ENCODE assay signal across 1 cellular context in the genomic region with DNA sequence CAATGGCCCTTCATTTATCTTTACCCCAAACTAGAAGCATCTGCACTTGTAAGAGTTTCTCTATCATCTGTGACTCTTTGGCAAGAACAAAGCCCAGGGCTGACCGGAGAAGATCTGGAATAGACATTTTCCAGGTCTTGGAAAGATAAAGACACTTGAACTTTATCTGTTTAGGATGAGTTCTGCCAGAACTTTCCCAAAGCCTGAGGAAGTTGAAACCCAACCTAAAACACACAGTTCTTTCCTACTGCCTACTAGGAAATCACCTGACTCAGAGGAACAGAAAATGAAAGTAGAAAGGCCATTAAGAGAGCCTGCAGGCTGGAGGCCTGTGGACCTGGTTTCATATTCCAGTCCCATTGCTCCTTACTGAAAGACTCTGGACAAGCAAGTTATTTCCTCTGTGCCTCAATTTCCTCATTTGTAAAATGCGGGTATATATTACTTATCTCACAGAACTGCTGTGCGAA.
TF ChIP-seq lines count a peak whose summit lies in the region.

No MANE protein-coding gene starts in this region.

TF ChIP-seq in endothelial cell of umbilical vein, 7 proteins besides CTCF, POLR2A, EP300 and RAD21:
- TF ChIP-seq GATA2 (IDR thresholded peaks at IDR 0.05; ENCODE audit: insufficient read depth, insufficient read length, low read depth, low read length) (no peak), POLR2AphosphoS5 (IDR thresholded peaks at IDR 0.05; ENCODE audit: insufficient read depth, low read depth, low read length) (no peak), MYC (IDR thresholded peaks at IDR 0.05; ENCODE audit: low read depth, low read length) (no peak), JUN (IDR thresholded peaks at IDR 0.05; ENCODE audit: borderline replicate concordance, insufficient read depth, insufficient read length, low read depth) (no peak), FOS (IDR thresholded peaks at IDR 0.05; ENCODE audit: borderline replicate concordance, insufficient read depth, low read length) (no peak), EZH2 (IDR thresholded peaks at IDR 0.05; ENCODE audit: borderline replicate concordance, low read depth, low read length, severe bottlenecking) (no peak)
- TF ChIP-seq, protein P1, sequence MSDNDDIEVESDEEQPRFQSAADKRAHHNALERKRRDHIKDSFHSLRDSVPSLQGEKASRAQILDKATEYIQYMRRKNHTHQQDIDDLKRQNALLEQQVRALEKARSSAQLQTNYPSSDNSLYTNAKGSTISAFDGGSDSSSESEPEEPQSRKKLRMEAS (IDR thresholded peaks at IDR 0.05; ENCODE audit: insufficient read depth, insufficient read length): no peak
